In genomic region chr1:32525053-32525452, GRCh38 we compare ENCODE assay signal across 1 cellular context.
TF ChIP-seq lines count a peak whose summit lies in the region.

No MANE protein-coding gene starts in this region.

TF ChIP-seq in WTC11, 78 proteins besides CTCF, POLR2A, EP300 and RAD21 (continued from another document):
- TF ChIP-seq ERG (CRISPR knock-in tag; IDR thresholded peaks at IDR 0.05) = no peak
- no peak for TF ChIP-seq MYBL2 (CRISPR knock-in tag; IDR thresholded peaks at IDR 0.05)
- no peak for TF ChIP-seq SMAD4 (CRISPR knock-in tag; IDR thresholded peaks at IDR 0.05)
- no peak for TF ChIP-seq RELA (CRISPR knock-in tag; IDR thresholded peaks at IDR 0.05; ENCODE audit: borderline replicate concordance)
- no peak for TF ChIP-seq ATF2 (CRISPR knock-in tag; IDR thresholded peaks at IDR 0.05; ENCODE audit: borderline replicate concordance, low read depth)
- TF ChIP-seq TEAD4 (CRISPR knock-in tag; IDR thresholded peaks at IDR 0.05) = no peak
- no peak for TF ChIP-seq GRHL2 (CRISPR knock-in tag; IDR thresholded peaks at IDR 0.05; ENCODE audit: insufficient replicate concordance, severe bottlenecking)
- no peak for TF ChIP-seq NFATC4 (CRISPR knock-in tag; IDR thresholded peaks at IDR 0.05)
- TF ChIP-seq ZSCAN18 (CRISPR knock-in tag; IDR thresholded peaks at IDR 0.05) = no peak
- TF ChIP-seq ZNF396 (CRISPR knock-in tag; IDR thresholded peaks at IDR 0.05; ENCODE audit: borderline replicate concordance) = no peak
